Comparison of ENCODE assay signal across 8 cellular contexts in the genomic region with DNA sequence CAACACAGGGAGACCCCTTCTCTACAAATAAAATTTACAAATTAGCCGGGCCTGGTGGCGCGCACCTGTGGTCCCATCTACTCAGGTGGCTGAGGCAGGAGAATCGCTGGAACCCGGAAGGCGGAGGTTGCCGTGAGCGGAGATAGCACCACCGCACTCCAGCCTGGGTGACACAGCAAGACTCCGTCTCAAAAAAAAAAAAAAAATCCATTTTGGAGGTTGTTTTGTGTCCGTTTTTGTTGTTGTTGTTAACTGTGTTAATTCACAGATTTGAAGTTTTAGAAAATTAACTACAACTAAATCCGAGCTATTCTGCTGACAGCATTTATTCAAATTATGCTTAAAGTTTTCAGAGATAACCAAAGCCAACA. TPM values are rescaled to one million over a fixed set of nuclear protein-coding genes. Genes with fewer than 3 reads are reported as not detected.
DNase-seq lines count a peak whose midpoint lies in the region; ATAC-seq and TF ChIP-seq lines count a peak whose summit lies in the region.

No MANE protein-coding gene starts in this region.

- H3K27ac ChIP-seq in esophagus (ENCODE audit: low read depth in 2 of 2, low read length in 1 of 2): peak overlapping the region; percentile 99 to 100
- peak overlapping the region; percentile 92 for H3K27ac ChIP-seq in neutrophil

- peak; percentile 34 for ATAC-seq in HG03135 (IDR thresholded peaks at IDR 0.05; ENCODE audit: unreplicated experiment)
- no peak for ATAC-seq in GM18858 (IDR thresholded peaks at IDR 0.05; ENCODE audit: unreplicated experiment)

- peak; percentile 20 for DNase-seq in BE2C
- DNase-seq in activated CD4-positive, CD25-positive, alpha-beta regulatory T cell treated with anti-CD3 and anti-CD28 coated beads, Interleukin-2, amount 50 U/mL, for 72 hours: peak; percentile 47
- DNase-seq in NCI-H187 treated with DMSO at 0.1 percent for 48 hours (lab: John Stamatoyannopoulos, UW): no peak
- no peak for DNase-seq in NCI-H1092 (lab: John Stamatoyannopoulos, UW)

- 8 to 10% methylated on average over 12 of the region's 12 CpGs for WGBS in esophagus, 2 donors

- no peaks in the 10 kb centered on the region for H3K9me3 ChIP-seq in BE2C
- H3K9me3 ChIP-seq in esophagus (ENCODE audit: control insufficient read depth in 2 of 2, insufficient read depth in 1 of 2, low read depth in 1 of 2, low read length in 1 of 2): no peaks in the 10 kb centered on the region
- no peaks in the 10 kb centered on the region for H3K9me3 ChIP-seq in neutrophil

- H3K27me3 ChIP-seq in BE2C: no peaks in the 10 kb centered on the region
- H3K27me3 ChIP-seq in esophagus (ENCODE audit: control insufficient read depth in 1 of 2, insufficient read depth in 2 of 2, low read length in 2 of 2): no peaks in the 10 kb centered on the region
- no peaks in the 10 kb centered on the region for H3K27me3 ChIP-seq in neutrophil

- H3K36me3 ChIP-seq in BE2C (peaks cover 5% of the 10 kb centered on the region; the same call in 1 of the 2 replicates), esophagus (ENCODE audit: control insufficient read depth in 2 of 2, insufficient read depth in 2 of 2, low read length in 1 of 2) (no peaks in the 10 kb centered on the region), neutrophil (no peaks in the 10 kb centered on the region)

- H3K4me1 ChIP-seq in BE2C (peaks cover 4% of the 10 kb centered on the region), esophagus (ENCODE audit: control insufficient read depth in 2 of 2, insufficient read depth in 2 of 2, low read length in 1 of 2) (no peaks in the 10 kb centered on the region), neutrophil (ENCODE audit: control insufficient read depth in 1 of 2, insufficient read depth in 1 of 2, low read depth in 1 of 2, low read length in 1 of 2) (peaks cover 20 to 21% of the 10 kb centered on the region in 2 experiments)

- TF ChIP-seq CTCF in BE2C (IDR thresholded peaks at IDR 0.05; ENCODE audit: low read depth, low read length) (no peak), neutrophil (IDR thresholded peaks at IDR 0.05) (no peak)

- H3K4me3 ChIP-seq in BE2C (ENCODE audit: low read depth, low read length): peak overlapping the region; percentile 81
- H3K4me3 ChIP-seq in esophagus (ENCODE audit: low read depth in 1 of 2, low read length in 2 of 2): peak overlapping the region; percentile 83 to 90
- peak overlapping the region; percentile 81 to 86 for H3K4me3 ChIP-seq in neutrophil (ENCODE audit: low read depth in 1 of 2, low read length in 1 of 2)

RNA-seq across cellular contexts. Expression of a gene that starts 0.6 kb away (rescaled TPM):
- 26.4 TPM for polyA plus RNA-seq in BE2C (2012; ENCODE audit: insufficient read depth, insufficient read length, low read depth)
- polyA plus RNA-seq in esophagus: 1 to 10 TPM; 5.3 to 7.8 TPM

Comparison
In these comparisons a context has a peak if more than half of its experiments do, and no peak if none do; other contexts are left out.
1. DNase-seq: peak in BE2C (single experiment) and activated CD4-positive, CD25-positive, alpha-beta regulatory T cell treated with anti-CD3 and anti-CD28 coated beads, Interleukin-2, amount 50 U/mL, for 72 hours (single experiment); none in NCI-H187 treated with DMSO at 0.1 percent for 48 hours (single experiment) and NCI-H1092 (single experiment).
2. Peak in every context shown above with its lines, with median percentiles within 50 percentile points of each other: H3K4me3 ChIP-seq.